Comparison of ENCODE assay signal across 26 cellular contexts in genomic region chr16:23045025-23045424, GRCh38.
"Had no signal": no experiment of that assay in that cellular context is flagged by ENCODE, and none has a peak within 500 bp of the region (broad histone marks: within the 10 kb centered on the region; RNA-seq: fewer than 3 reads in every experiment).

No MANE protein-coding gene starts in this region.

- H3K36me3 ChIP-seq: stomach, suprapubic skin, thoracic aorta, thyroid gland, tibial artery, transverse colon, upper lobe of left lung, upper lobe of right lung, uterus, vagina had no signal

- H3K4me3 ChIP-seq: stomach, suprapubic skin, testis, thoracic aorta, thyroid gland, tibial artery, transverse colon, upper lobe of left lung, upper lobe of right lung, uterus, vagina had no signal

- H3K9me3 ChIP-seq: testis, thoracic aorta, thyroid gland, upper lobe of left lung, upper lobe of right lung, vagina had no signal

- ATAC-seq: stimulated activated effector memory CD8-positive, alpha-beta T cell treated with anti-CD3 and anti-CD28 coated beads, Interleukin-12 subunit alpha, Interleukin-12 subunit beta, amount 100 ng/mL, for 72 hours; stimulated activated memory B cell treated with anti-CD40 and anti-IgM and Interleukin-4, amounts not matched to agents 10 μg/mL and 1 μg/mL and 100 μg/mL, for 72 hours; stimulated activated naive B cell treated with anti-CD40 and anti-IgM and Interleukin-4, amounts not matched to agents 10 μg/mL and 1 μg/mL and 100 μg/mL, for 72 hours; stimulated activated naive CD8-positive, alpha-beta T cell treated with anti-CD3 and anti-CD28 coated beads, Interleukin-15, amount 100 ng/mL, for 72 hours; stimulated activated naive CD8-positive, alpha-beta T cell treated with anti-CD3 and anti-CD28 coated beads, Interleukin-15, Interleukin-2, amounts not matched to agents 100 U/mL and 50 U/mL, for 24 hours; upper lobe of right lung had no signal

- H3K4me1 ChIP-seq: stomach, suprapubic skin, testis, thyroid gland, tibial artery, upper lobe of left lung, upper lobe of right lung, uterus, vagina had no signal

- H3K27ac ChIP-seq: stomach, suprapubic skin, testis, thoracic aorta, thyroid gland, tibial artery, transverse colon, upper lobe of left lung, upper lobe of right lung, uterus, vagina had no signal

- DNase-seq: stimulated activated CD4-positive, alpha-beta T cell treated with anti-CD3 and anti-CD28 coated beads, Interleukin-2, amount 100 ng/mL, for 48 hours; stimulated activated CD4-positive, alpha-beta T cell treated with anti-CD3 and anti-CD28 coated beads, Interleukin-4, amount 100 ng/mL, for 1 hour; stimulated activated CD4-positive, alpha-beta T cell treated with anti-CD3 and anti-CD28 coated beads, Interleukin-4, amount 100 ng/mL, for 24 hours; stimulated activated CD4-positive, alpha-beta T cell treated with anti-CD3 and anti-CD28 coated beads, Interleukin-4, amount 100 ng/mL, for 4 hours; stimulated activated CD8-positive, alpha-beta memory T cell treated with anti-CD3 and anti-CD28 coated beads, Interleukin-4, amount 100 ng/mL, for 48 hours; stimulated activated naive B cell treated with anti-CD40 and anti-IgM and Interleukin-4, amounts not matched to agents 10 μg/mL and 1 μg/mL and 100 μg/mL, for 72 hours; stimulated activated naive CD4-positive, alpha-beta T cell; stimulated activated naive CD4-positive, alpha-beta T cell treated with Interleukin-2 at 50 U/mL for 16 hours; stimulated activated naive CD8-positive, alpha-beta T cell treated with anti-CD3 and anti-CD28 coated beads, Interleukin-15, amount 100 ng/mL, for 72 hours; stimulated activated naive CD8-positive, alpha-beta T cell treated with anti-CD3 and anti-CD28 coated beads, Interleukin-15, Interleukin-2, amounts not matched to agents 100 U/mL and 50 U/mL, for 24 hours; stomach; substantia nigra; testis; thyroid gland; tibial artery; transverse colon; trophoblast cell; upper lobe of left lung; upper lobe of right lung; uterus had no signal

- H3K27me3 ChIP-seq: testis, thyroid gland, tibial artery, upper lobe of left lung, uterus, vagina had no signal

- FAIRE-seq: urothelium cell line had no signal
